1 cellular context compared by ENCODE assay signal in the genomic region with DNA sequence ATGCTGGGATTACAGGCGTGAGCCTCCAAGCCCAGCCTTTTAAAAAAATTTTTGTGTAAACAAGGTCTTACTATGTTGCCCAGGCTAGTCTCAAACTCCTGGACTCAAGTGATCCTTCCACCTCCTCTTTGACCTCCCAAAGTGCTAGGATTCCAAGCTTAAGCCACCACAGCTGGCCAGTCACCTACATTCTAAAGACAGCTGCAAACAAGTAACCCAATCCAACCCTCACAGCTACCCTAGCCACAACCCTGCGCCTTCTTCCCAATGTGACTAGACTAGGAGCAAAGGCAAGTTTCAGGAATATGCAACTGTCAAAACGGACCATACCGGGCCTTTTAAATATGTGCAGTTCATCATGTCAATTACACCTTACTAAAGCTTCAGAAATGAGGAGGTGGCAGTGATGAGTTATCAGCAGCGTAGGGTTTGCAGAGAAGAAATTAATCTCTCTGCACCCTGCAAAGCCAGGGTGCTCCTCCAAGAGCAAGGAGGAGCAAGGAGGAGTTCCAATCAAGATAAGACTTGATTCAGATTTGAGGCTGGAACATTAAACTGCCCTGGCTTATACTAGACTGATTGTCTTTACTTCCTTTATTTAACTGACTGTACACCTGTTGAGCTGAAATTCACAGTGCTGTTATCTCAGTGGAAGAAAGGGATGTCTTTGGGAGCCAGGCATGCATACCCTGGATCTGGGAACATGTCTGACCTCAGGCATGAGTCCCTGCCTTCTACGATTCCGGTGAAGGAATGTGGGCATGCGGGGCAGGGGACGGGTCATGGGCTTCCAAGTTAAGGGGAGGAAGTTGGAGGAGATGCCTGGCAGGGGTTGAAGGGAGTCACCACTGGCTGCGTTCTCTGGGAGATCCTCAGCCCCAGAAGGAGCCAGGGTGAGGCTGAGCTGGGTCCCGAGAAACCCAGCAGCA.
TF ChIP-seq lines count a peak whose summit lies in the region.

No MANE protein-coding gene starts in this region.

TF ChIP-seq in GM23338, 12 proteins besides CTCF, POLR2A, EP300 and RAD21 (continued from another document):
- TF ChIP-seq STAT1 (IDR thresholded peaks at IDR 0.05; ENCODE audit: unreplicated experiment), result no peak
- no peak for TF ChIP-seq POLR2AphosphoS5 (IDR thresholded peaks at IDR 0.05; ENCODE audit: low read depth)
- no peak for TF ChIP-seq EZH2phosphoT487 (IDR thresholded peaks at IDR 0.05; ENCODE audit: unreplicated experiment)
- TF ChIP-seq, protein P1, sequence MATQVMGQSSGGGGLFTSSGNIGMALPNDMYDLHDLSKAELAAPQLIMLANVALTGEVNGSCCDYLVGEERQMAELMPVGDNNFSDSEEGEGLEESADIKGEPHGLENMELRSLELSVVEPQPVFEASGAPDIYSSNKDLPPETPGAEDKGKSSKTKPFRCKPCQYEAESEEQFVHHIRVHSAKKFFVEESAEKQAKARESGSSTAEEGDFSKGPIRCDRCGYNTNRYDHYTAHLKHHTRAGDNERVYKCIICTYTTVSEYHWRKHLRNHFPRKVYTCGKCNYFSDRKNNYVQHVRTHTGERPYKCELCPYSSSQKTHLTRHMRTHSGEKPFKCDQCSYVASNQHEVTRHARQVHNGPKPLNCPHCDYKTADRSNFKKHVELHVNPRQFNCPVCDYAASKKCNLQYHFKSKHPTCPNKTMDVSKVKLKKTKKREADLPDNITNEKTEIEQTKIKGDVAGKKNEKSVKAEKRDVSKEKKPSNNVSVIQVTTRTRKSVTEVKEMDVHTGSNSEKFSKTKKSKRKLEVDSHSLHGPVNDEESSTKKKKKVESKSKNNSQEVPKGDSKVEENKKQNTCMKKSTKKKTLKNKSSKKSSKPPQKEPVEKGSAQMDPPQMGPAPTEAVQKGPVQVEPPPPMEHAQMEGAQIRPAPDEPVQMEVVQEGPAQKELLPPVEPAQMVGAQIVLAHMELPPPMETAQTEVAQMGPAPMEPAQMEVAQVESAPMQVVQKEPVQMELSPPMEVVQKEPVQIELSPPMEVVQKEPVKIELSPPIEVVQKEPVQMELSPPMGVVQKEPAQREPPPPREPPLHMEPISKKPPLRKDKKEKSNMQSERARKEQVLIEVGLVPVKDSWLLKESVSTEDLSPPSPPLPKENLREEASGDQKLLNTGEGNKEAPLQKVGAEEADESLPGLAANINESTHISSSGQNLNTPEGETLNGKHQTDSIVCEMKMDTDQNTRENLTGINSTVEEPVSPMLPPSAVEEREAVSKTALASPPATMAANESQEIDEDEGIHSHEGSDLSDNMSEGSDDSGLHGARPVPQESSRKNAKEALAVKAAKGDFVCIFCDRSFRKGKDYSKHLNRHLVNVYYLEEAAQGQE (IDR thresholded peaks at IDR 0.05; ENCODE audit: unreplicated experiment), result no peak
- no peak for TF ChIP-seq CREB1 (CRISPR knock-in tag; IDR thresholded peaks at IDR 0.05; ENCODE audit: low read depth)
- TF ChIP-seq, protein P2, sequence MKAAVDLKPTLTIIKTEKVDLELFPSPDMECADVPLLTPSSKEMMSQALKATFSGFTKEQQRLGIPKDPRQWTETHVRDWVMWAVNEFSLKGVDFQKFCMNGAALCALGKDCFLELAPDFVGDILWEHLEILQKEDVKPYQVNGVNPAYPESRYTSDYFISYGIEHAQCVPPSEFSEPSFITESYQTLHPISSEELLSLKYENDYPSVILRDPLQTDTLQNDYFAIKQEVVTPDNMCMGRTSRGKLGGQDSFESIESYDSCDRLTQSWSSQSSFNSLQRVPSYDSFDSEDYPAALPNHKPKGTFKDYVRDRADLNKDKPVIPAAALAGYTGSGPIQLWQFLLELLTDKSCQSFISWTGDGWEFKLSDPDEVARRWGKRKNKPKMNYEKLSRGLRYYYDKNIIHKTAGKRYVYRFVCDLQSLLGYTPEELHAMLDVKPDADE (IDR thresholded peaks at IDR 0.05), result no peak
- no peak for TF ChIP-seq EZH2 (IDR thresholded peaks at IDR 0.05; ENCODE audit: low read depth, unreplicated experiment)
- TF ChIP-seq, protein P3, sequence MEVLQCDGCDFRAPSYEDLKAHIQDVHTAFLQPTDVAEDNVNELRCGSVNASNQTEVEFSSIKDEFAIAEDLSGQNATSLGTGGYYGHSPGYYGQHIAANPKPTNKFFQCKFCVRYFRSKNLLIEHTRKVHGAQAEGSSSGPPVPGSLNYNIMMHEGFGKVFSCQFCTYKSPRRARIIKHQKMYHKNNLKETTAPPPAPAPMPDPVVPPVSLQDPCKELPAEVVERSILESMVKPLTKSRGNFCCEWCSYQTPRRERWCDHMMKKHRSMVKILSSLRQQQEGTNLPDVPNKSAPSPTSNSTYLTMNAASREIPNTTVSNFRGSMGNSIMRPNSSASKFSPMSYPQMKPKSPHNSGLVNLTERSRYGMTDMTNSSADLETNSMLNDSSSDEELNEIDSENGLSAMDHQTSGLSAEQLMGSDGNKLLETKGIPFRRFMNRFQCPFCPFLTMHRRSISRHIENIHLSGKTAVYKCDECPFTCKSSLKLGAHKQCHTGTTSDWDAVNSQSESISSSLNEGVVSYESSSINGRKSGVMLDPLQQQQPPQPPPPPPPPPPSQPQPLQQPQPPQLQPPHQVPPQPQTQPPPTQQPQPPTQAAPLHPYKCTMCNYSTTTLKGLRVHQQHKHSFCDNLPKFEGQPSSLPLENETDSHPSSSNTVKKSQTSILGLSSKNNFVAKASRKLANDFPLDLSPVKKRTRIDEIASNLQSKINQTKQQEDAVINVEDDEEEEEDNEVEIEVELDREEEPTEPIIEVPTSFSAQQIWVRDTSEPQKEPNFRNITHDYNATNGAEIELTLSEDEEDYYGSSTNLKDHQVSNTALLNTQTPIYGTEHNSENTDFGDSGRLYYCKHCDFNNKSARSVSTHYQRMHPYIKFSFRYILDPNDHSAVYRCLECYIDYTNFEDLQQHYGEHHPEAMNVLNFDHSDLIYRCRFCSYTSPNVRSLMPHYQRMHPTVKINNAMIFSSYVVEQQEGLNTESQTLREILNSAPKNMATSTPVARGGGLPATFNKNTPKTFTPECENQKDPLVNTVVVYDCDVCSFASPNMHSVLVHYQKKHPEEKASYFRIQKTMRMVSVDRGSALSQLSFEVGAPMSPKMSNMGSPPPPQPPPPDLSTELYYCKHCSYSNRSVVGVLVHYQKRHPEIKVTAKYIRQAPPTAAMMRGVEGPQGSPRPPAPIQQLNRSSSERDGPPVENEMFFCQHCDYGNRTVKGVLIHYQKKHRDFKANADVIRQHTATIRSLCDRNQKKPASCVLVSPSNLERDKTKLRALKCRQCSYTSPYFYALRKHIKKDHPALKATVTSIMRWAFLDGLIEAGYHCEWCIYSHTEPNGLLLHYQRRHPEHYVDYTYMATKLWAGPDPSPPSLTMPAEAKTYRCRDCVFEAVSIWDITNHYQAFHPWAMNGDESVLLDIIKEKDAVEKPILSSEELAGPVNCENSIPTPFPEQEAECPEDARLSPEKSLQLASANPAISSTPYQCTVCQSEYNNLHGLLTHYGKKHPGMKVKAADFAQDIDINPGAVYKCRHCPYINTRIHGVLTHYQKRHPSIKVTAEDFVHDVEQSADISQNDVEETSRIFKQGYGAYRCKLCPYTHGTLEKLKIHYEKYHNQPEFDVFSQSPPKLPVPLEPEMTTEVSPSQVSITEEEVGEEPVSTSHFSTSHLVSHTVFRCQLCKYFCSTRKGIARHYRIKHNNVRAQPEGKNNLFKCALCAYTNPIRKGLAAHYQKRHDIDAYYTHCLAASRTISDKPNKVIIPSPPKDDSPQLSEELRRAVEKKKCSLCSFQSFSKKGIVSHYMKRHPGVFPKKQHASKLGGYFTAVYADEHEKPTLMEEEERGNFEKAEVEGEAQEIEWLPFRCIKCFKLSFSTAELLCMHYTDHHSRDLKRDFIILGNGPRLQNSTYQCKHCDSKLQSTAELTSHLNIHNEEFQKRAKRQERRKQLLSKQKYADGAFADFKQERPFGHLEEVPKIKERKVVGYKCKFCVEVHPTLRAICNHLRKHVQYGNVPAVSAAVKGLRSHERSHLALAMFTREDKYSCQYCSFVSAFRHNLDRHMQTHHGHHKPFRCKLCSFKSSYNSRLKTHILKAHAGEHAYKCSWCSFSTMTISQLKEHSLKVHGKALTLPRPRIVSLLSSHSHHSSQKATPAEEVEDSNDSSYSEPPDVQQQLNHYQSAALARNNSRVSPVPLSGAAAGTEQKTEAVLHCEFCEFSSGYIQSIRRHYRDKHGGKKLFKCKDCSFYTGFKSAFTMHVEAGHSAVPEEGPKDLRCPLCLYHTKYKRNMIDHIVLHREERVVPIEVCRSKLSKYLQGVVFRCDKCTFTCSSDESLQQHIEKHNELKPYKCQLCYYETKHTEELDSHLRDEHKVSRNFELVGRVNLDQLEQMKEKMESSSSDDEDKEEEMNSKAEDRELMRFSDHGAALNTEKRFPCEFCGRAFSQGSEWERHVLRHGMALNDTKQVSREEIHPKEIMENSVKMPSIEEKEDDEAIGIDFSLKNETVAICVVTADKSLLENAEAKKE (CRISPR knock-in tag; IDR thresholded peaks at IDR 0.05), result no peak
- TF ChIP-seq ZNF114 (CRISPR knock-in tag; IDR thresholded peaks at IDR 0.05), result no peak
- TF ChIP-seq ZNF331 (CRISPR knock-in tag; IDR thresholded peaks at IDR 0.05; ENCODE audit: low read depth), result no peak
- TF ChIP-seq NANOG (IDR thresholded peaks at IDR 0.05; ENCODE audit: borderline replicate concordance), result no peak
